In the genomic region with DNA sequence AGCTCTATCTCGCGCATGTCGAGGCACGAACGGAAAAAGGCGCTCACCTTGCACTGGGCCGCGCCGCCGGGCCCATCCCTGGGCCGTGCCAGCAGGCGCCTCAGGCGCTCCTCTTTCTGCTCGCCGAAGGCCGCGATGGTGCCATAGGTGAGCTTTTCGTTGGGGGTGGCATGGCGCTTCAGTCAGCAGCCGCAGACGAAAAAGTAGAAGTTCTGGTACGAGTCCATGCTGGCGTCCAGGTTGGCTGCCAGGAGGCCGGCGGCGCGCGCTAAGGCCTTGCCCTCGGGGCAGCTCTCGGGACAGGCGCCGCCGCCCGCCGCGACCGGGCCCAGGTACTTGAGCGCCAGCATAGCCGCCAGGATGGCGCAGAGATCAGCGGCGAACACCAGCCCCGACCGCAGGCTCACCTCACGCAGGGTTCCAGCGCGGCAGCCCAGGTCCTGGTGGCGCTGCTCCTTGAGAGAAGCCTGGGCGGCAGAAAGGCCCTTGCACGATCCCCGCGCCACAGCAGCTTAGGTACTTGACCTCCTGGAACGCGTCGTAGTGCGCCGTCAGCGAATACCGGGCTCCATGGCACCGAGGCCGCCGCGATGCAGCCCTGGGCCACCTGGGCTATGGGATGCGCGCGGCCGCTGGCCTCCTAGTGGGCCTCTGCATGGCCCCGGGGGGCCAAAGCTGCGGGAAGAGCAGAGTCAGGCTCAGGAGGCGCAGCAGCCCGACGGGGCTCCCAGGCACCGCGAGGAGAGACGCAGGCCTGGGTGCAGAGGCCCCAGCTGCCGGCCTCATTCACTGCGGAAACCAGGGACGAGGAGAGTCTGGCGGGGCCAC, we compare ENCODE assay signal across 9 cellular contexts. TPM values are rescaled to one million over a fixed set of nuclear protein-coding genes. Genes with fewer than 3 reads are reported as not detected.
A peak's percentile ranks its signal among the peaks of the same experiment; 100 is the strongest.
DNase-seq lines count a peak whose midpoint lies in the region; ATAC-seq and TF ChIP-seq lines count a peak whose summit lies in the region.
"Had no signal": no experiment of that assay in that cellular context is flagged by ENCODE, and none has a peak within 500 bp of the region (broad histone marks: within the 10 kb centered on the region; RNA-seq: fewer than 3 reads in every experiment).

No MANE protein-coding gene starts in this region.

- in situ Hi-C loops in Panc1 (cut with HindIII; ENCODE audit: low pct_unique_long_range_greater_than_20kb, low sequenced_read_pairs): no loop called here

- H3K27me3 ChIP-seq in Panc1 (ENCODE audit: control insufficient read depth, insufficient read depth, low read length) (peaks cover 3% of the 10 kb centered on the region; the same call in 1 of the 2 replicates), left ventricle myocardium inferior (ENCODE audit: low read depth) (peaks cover 99% of the 10 kb centered on the region)

- POLR2A ChIA-PET in Panc1 (lab: Charles Lee): no interaction called here

- H3K36me3 ChIP-seq in Panc1 (ENCODE audit: control insufficient read depth, insufficient read depth, low read length): no peaks in the 10 kb centered on the region
- no peaks in the 10 kb centered on the region for H3K36me3 ChIP-seq in left ventricle myocardium inferior

- DNase-seq in DMS79 treated with DMSO at 0.1 percent for 48 hours (lab: John Stamatoyannopoulos, UW) (peak; percentile 60), Panc1 (ENCODE audit: low read depth, low spot score) (no peak), left ventricle myocardium inferior (no peak), sciatic nerve (ENCODE audit: low spot score) (peak; percentile 25)
- DNase-seq in stimulated activated CD4-positive, alpha-beta T cell treated with anti-CD3 and anti-CD28 coated beads, Interleukin-4, amount 100 ng/mL, for 4 hours: no peak

- H3K4me3 ChIP-seq in Panc1 (ENCODE audit: low read depth in 2 of 2, low read length in 2 of 2) (peak overlapping the region; percentile 43), left ventricle myocardium inferior (peak overlapping the region; percentile 52)

- TF ChIP-seq CTCF in Panc1 (IDR thresholded peaks at IDR 0.05) (no peak), left ventricle myocardium inferior (IDR thresholded peaks at IDR 0.05; ENCODE audit: borderline replicate concordance) (no peak)

- BruUV-seq in Panc1 (replicated peaks; lab: Mats Ljungman, UMichigan): no TSS peak

- CTCF ChIA-PET in Panc1 (lab: Charles Lee): no interaction called here

- H3K4me1 ChIP-seq in Panc1 (ENCODE audit: control insufficient read depth, insufficient read depth, low read length) (peaks cover 5% of the 10 kb centered on the region; the same call in 1 of the 2 replicates), left ventricle myocardium inferior (peaks cover 28% of the 10 kb centered on the region)

- H3K27ac ChIP-seq in Panc1 (ENCODE audit: low read length) (peak overlapping the region; percentile 39; the same call in 1 of the 2 replicates), left ventricle myocardium inferior (replicated peaks) (no peak overlapping the region)

- H3K9me3 ChIP-seq in Panc1 (ENCODE audit: control insufficient read depth, insufficient read depth, low read depth, low read length) (no peaks in the 10 kb centered on the region), left ventricle myocardium inferior (replicated peaks) (peaks cover 12% of the 10 kb centered on the region)

- intact Hi-C loops in Panc1 (cut with micrococcal nuclease; ENCODE audit: unreplicated experiment): no loop called here
- intact Hi-C loops in left ventricle myocardium inferior (cut with micrococcal nuclease): no loop called here
- intact Hi-C loops in sciatic nerve (cut with DNase I): no loop called here

- peak; percentile 20 for ATAC-seq in Panc1
- no peak for ATAC-seq in sciatic nerve
- ATAC-seq in GM21390 (IDR thresholded peaks at IDR 0.05; ENCODE audit: unreplicated experiment): no peak
- ATAC-seq in HG03196 (IDR thresholded peaks at IDR 0.05; ENCODE audit: unreplicated experiment): no peak
- no peak for ATAC-seq in HG03521 (IDR thresholded peaks at IDR 0.05; ENCODE audit: unreplicated experiment)

RNA-seq across cellular contexts. Expression of a gene that starts 12.8 kb away (rescaled TPM):
- 65.3 TPM for total RNA-seq in Panc1 (2021; ENCODE audit: unreplicated experiment)
- 236 TPM for polyA plus RNA-seq in Panc1 (2012; ENCODE audit: insufficient read length)
- total RNA-seq in left ventricle myocardium inferior: not detected
- total RNA-seq in sciatic nerve: not detected
- total RNA-seq: mononuclear cell had no signal

RNA-seq across cellular contexts. Expression of a gene that starts 36.5 kb away (rescaled TPM):
- total RNA-seq in Panc1 (2021; ENCODE audit: unreplicated experiment): not detected
- polyA plus RNA-seq in Panc1 (2012; ENCODE audit: insufficient read length): 0.19 TPM
- not detected for total RNA-seq in left ventricle myocardium inferior
- total RNA-seq in sciatic nerve: not detected
- total RNA-seq: mononuclear cell had no signal

RNA-seq across cellular contexts. Expression of a gene that starts 40.9 kb away (rescaled TPM):
- 7.3 TPM for total RNA-seq in Panc1 (2021; ENCODE audit: unreplicated experiment)
- polyA plus RNA-seq in Panc1 (2012; ENCODE audit: insufficient read length): 13.0 TPM
- total RNA-seq in left ventricle myocardium inferior: not detected
- not detected for total RNA-seq in sciatic nerve
- total RNA-seq: mononuclear cell had no signal

Comparison
In these comparisons a context has a peak if more than half of its experiments do, and no peak if none do; other contexts are left out.
1. DNase-seq: peak in DMS79 treated with DMSO at 0.1 percent for 48 hours (single experiment) and sciatic nerve (single experiment); none in Panc1 (single experiment), left ventricle myocardium inferior (single experiment) and stimulated activated CD4-positive, alpha-beta T cell treated with anti-CD3 and anti-CD28 coated beads, Interleukin-4, amount 100 ng/mL, for 4 hours (0 of 2).
2. RNA of a gene that starts 12.8 kb away (total RNA-seq): 65.3 TPM in Panc1 (single experiment); not detected in left ventricle myocardium inferior (single experiment) and not detected in sciatic nerve (single experiment); every median in the first group is over 10 times any median in the second.